Comparison of ENCODE assay signal across 1 cellular context in genomic region chr7:80922254-80923049, GRCh38.
TF ChIP-seq lines count a peak whose summit lies in the region.

No MANE protein-coding gene starts in this region.

TF ChIP-seq in SK-N-SH, 30 proteins besides CTCF, POLR2A, EP300 and RAD21 (continued from another document):
- TF ChIP-seq REST (IDR thresholded peaks at IDR 0.05; ENCODE audit: low read depth, low read length) (no peak), FOXM1 (IDR thresholded peaks at IDR 0.05; ENCODE audit: low read depth) (no peak), PBX3 (IDR thresholded peaks at IDR 0.05) (no peak), RXRA (IDR thresholded peaks at IDR 0.05; ENCODE audit: borderline replicate concordance, low read depth) (no peak), SIN3A (IDR thresholded peaks at IDR 0.05; ENCODE audit: borderline replicate concordance, low read depth, low read length) (no peak), SMC3 (IDR thresholded peaks at IDR 0.05; ENCODE audit: low read depth, low read length) (no peak), FOXJ3 (CRISPR knock-in tag; IDR thresholded peaks at IDR 0.05) (no peak), ELF1 (IDR thresholded peaks at IDR 0.05) (no peak), EZH2phosphoT487 (IDR thresholded peaks at IDR 0.05; ENCODE audit: borderline replicate concordance, low read depth) (no peak)
